1 cellular context compared by ENCODE assay signal in genomic region chr1:234114648-234115307, GRCh38.
TF ChIP-seq lines count a peak whose summit lies in the region.

No MANE protein-coding gene starts in this region.

TF ChIP-seq in K562, 482 proteins besides CTCF, POLR2A, EP300 and RAD21 (continued from another document):
- TF ChIP-seq HINFP (tag; conservative IDR thresholded peaks at IDR 0.05; ENCODE audit: low read depth): no peak
- TF ChIP-seq HLTF (IDR thresholded peaks at IDR 0.05): no peak
- TF ChIP-seq SRF (CRISPR knock-in tag; IDR thresholded peaks at IDR 0.05): no peak
- no peak for TF ChIP-seq FOXP1 (CRISPR knock-in tag; IDR thresholded peaks at IDR 0.05)
- no peak for TF ChIP-seq NFRKB (IDR thresholded peaks at IDR 0.05; ENCODE audit: low read depth)
- no peak for TF ChIP-seq ZFX (CRISPR knock-in tag; IDR thresholded peaks at IDR 0.05)
- no peak for TF ChIP-seq BACH1 (tag; IDR thresholded peaks at IDR 0.05)
- TF ChIP-seq ZKSCAN8 (CRISPR knock-in tag; IDR thresholded peaks at IDR 0.05): no peak
- no peak for TF ChIP-seq MIER1 (IDR thresholded peaks at IDR 0.05; ENCODE audit: low read depth)
- TF ChIP-seq KLF16 (IDR thresholded peaks at IDR 0.05): 0 out of 2 replicates have a peak, but pooled peaks have one; percentile 29
- TF ChIP-seq DEAF1 (CRISPR knock-in tag; IDR thresholded peaks at IDR 0.05): peak; percentile 63
- no peak for TF ChIP-seq BRF2 (IDR thresholded peaks at IDR 0.05; ENCODE audit: borderline replicate concordance, insufficient read depth, insufficient read length)
